In the genomic region with DNA sequence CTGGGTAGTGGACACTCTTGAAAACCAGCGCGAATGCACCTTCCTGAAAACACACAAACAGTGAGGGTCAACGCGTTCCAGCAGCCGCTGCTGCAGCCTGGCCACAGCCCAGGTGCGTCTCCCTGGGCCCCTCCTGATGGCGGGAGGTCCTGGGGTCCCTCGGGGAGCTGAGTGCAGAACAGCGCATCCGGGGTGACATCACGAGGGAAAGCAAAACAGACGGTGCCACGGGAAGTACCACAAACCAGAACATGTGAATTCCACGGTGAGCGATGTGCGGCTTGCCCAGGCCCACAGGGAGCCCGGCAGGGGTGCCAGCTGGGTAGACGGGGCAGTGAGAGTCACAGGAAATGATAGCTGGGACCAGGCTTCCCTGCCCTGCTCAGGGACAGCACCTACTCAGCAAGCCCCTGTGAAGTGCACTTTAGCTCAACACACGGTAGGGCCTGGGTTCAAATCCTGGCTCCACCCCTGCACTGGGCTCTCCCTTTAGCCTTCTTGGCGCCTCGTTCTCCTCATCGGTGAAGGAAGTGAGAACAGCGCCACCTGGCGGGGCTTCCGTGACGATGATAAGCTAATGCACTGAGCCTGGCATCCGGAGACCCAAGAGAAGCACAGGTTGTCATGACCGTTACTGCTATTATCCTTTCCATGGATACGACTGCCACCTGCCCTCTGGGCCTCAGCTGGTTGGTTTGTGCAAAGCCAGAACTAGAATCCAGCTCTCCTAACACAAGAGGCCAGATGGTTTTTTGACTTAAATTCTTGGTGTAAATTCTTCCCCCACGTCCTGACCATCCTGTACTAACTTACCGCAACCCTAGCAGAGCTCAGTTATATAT, we compare ENCODE assay signal across 8 cellular contexts. TPM values are rescaled to one million over a fixed set of nuclear protein-coding genes. Genes with fewer than 3 reads are reported as not detected.
DNase-seq lines count a peak whose midpoint lies in the region; ATAC-seq and TF ChIP-seq lines count a peak whose summit lies in the region.

No MANE protein-coding gene starts in this region.

- no peak overlapping the region for H3K27ac Mint-ChIP-seq in glutamatergic neuron (ENCODE audit: unreplicated experiment)

- no peak overlapping the region for H3K4me3 Mint-ChIP-seq in glutamatergic neuron (ENCODE audit: unreplicated experiment)

- peaks cover 2% of the 10 kb centered on the region for H3K27me3 Mint-ChIP-seq in glutamatergic neuron (ENCODE audit: unreplicated experiment)

- H3K36me3 ChIP-seq in SJSA1 (peaks cover 72% of the 10 kb centered on the region), aorta (ENCODE audit: control insufficient read depth in 1 of 2, insufficient read depth in 2 of 2, low read length in 1 of 2) (peaks cover 0 to 5% of the 10 kb centered on the region in 2 donors)

- TF ChIP-seq CTCF in LNCaP clone FGC (IDR thresholded peaks at IDR 0.05; ENCODE audit: control insufficient read depth, extremely low read depth, insufficient read depth) (peak; percentile 92), glutamatergic neuron (IDR thresholded peaks at IDR 0.05; ENCODE audit: partially characterized antibody, unreplicated experiment) (peak; percentile 88)

- H3K36me3 Mint-ChIP-seq in glutamatergic neuron (ENCODE audit: unreplicated experiment), result no peaks in the 10 kb centered on the region

- 68% methylated on average over 31 of the region's 31 CpGs for WGBS in aorta, 2 donors

- in situ Hi-C loops in Caki2 (cut with HindIII; ENCODE audit: low pct_unique_long_range_greater_than_20kb, low sequenced_read_pairs), result no loop called here

- no peaks in the 10 kb centered on the region for H3K9me3 ChIP-seq in SJSA1 (replicated peaks)
- no peaks in the 10 kb centered on the region for H3K9me3 ChIP-seq in aorta (ENCODE audit: control insufficient read depth, low read length)

- intact Hi-C loops in posterior vena cava (cut with DNase I), result no loop called here
- intact Hi-C loops in aorta (cut with DNase I), result loop anchor here (5.0 kb wide), 2 partner anchors 36 to 196 kb away; partner anchors contain the start of gene MAPK9 (in 1 of the 2)

- H3K27ac ChIP-seq in SJSA1 (no peak overlapping the region), aorta (ENCODE audit: low read depth in 1 of 2, low read length in 2 of 2) (no peak overlapping the region)

- no peaks in the 10 kb centered on the region for H3K27me3 ChIP-seq in SJSA1 (replicated peaks)
- no peaks in the 10 kb centered on the region for H3K27me3 ChIP-seq in aorta (ENCODE audit: control insufficient read depth in 1 of 2, insufficient read depth in 2 of 2, low read length in 1 of 2)

- DNase-seq in Caki2 (ENCODE audit: low read depth) (peak; percentile 46), LNCaP clone FGC (ENCODE audit: low read depth) (peak; percentile 59), SJSA1 (ENCODE audit: low read depth in 1 of 2, low spot score in 2 of 2) (peak; percentile 64 to 89), activated gamma-delta T cell treated with Interleukin-2 at 50 U/mL for 16 hours (peak; percentile 84), glutamatergic neuron (peak; percentile 90), posterior vena cava (ENCODE audit: low spot score) (peak; percentile 95), aorta (peak; percentile 88 to 94)

- H3K4me3 ChIP-seq in LNCaP clone FGC (ENCODE audit: low read depth, low read length) (no peak overlapping the region), SJSA1 (no peak overlapping the region), aorta (ENCODE audit: low read length in 2 of 2) (no peak overlapping the region)

- no peaks in the 10 kb centered on the region for H3K9me3 Mint-ChIP-seq in glutamatergic neuron (ENCODE audit: unreplicated experiment)

- ATAC-seq in GM21576 (IDR thresholded peaks at IDR 0.05; ENCODE audit: unreplicated experiment) (peak; percentile 83), aorta (ENCODE audit: low FRiP score) (peak; percentile 53)

- peaks cover 8% of the 10 kb centered on the region for H3K4me1 Mint-ChIP-seq in glutamatergic neuron (ENCODE audit: low read depth, unreplicated experiment)

- H3K4me1 ChIP-seq in SJSA1 (replicated peaks) (peaks cover 62% of the 10 kb centered on the region), aorta (ENCODE audit: control insufficient read depth in 1 of 2, insufficient read depth in 2 of 2, low read length in 2 of 2) (no peaks in the 10 kb centered on the region)

RNA-seq across cellular contexts. Expression of gene GFPT2, which starts 24.6 kb away (rescaled TPM):
- 3.7 and 5.2 TPM in 2 replicates for total RNA-seq in Caki2 (2014; rRNA removed; shearing (Covaris generic); ENCODE audit: low replicate concordance)
- 125 and 138 TPM in 2 replicates for total RNA-seq in SJSA1 (2014; rRNA removed; shearing (Covaris generic))
- total RNA-seq in glutamatergic neuron (ENCODE audit: unreplicated experiment), result 11.6 TPM
- total RNA-seq in posterior vena cava, result 10 to 100 TPM; 75.4 to 83.3 TPM
- 10 to 100 TPM; 60.1 to 60.2 TPM for total RNA-seq in aorta
- polyA plus RNA-seq in aorta, result 1 to 10 TPM; 1.1 to 3.7 TPM

RNA-seq across cellular contexts. Expression of gene MAPK9, which starts 36.6 kb away (rescaled TPM):
- 33.4 and 46.5 TPM in 2 replicates for total RNA-seq in Caki2 (2014; rRNA removed; shearing (Covaris generic); ENCODE audit: low replicate concordance)
- total RNA-seq in SJSA1 (2014; rRNA removed; shearing (Covaris generic)), result 44.9 and 82.1 TPM in 2 replicates
- total RNA-seq in glutamatergic neuron (ENCODE audit: unreplicated experiment), result 47.4 TPM
- 10 to 100 TPM; 27.9 to 34.9 TPM for total RNA-seq in posterior vena cava
- total RNA-seq in aorta, result 10 to 100 TPM; 31.4 to 36.4 TPM
- polyA plus RNA-seq in aorta, result 10 to 100 TPM; 15.8 to 22.0 TPM

Comparison
In these comparisons a context has a peak if more than half of its experiments do, and no peak if none do; other contexts are left out.
1. intact Hi-C loops: an anchor here in aorta (5.0 kb wide); none called in posterior vena cava.